In genomic region chr2:207233731-207234130, GRCh38 we compare ENCODE assay signal across 2 cellular contexts.
TF ChIP-seq lines count a peak whose summit lies in the region.

No MANE protein-coding gene starts in this region.

TF ChIP-seq in IMR-90, 13 proteins besides CTCF, POLR2A, EP300 and RAD21 (continued from another document):
- no peak for TF ChIP-seq RFX5 (IDR thresholded peaks at IDR 0.05; ENCODE audit: low read depth, low read length)
- TF ChIP-seq SMC3 (IDR thresholded peaks at IDR 0.05; ENCODE audit: low read depth, low read length) = no peak
- no peak for TF ChIP-seq RCOR1 (IDR thresholded peaks at IDR 0.05; ENCODE audit: insufficient replicate concordance, low read length)
- TF ChIP-seq MAFK (IDR thresholded peaks at IDR 0.05; ENCODE audit: low read depth, low read length) = no peak
- TF ChIP-seq BHLHE40 (IDR thresholded peaks at IDR 0.05; ENCODE audit: low read depth, low read length) = no peak
- TF ChIP-seq USF2 (IDR thresholded peaks at IDR 0.05; ENCODE audit: low read depth, low read length) = no peak
- TF ChIP-seq ELK1 (IDR thresholded peaks at IDR 0.05; ENCODE audit: borderline replicate concordance, low read depth, low read length) = no peak
- TF ChIP-seq NFE2L2 (IDR thresholded peaks at IDR 0.05; ENCODE audit: low read depth, low read length) = no peak
- TF ChIP-seq CEBPB (IDR thresholded peaks at IDR 0.05; ENCODE audit: low read depth, low read length) = no peak
- TF ChIP-seq MXI1 (IDR thresholded peaks at IDR 0.05; ENCODE audit: borderline replicate concordance, low read depth, low read length) = no peak

TF ChIP-seq in K562, 482 proteins besides CTCF, POLR2A, EP300 and RAD21 (continued from another document and continues in another):
- TF ChIP-seq GATA2 (CRISPR knock-in tag; IDR thresholded peaks at IDR 0.05) (0 out of 2 replicates have a peak, but pooled peaks have one; percentile 28), ZNF75A (CRISPR knock-in tag; IDR thresholded peaks at IDR 0.05) (no peak), BRF1 (IDR thresholded peaks at IDR 0.05; ENCODE audit: borderline replicate concordance, extremely low read depth, insufficient read length) (no peak), CHAMP1 (IDR thresholded peaks at IDR 0.05) (no peak), SMAD4 (CRISPR knock-in tag; conservative IDR thresholded peaks at IDR 0.05) (0 out of 2 replicates have a peak, but pooled peaks have one; percentile 15), PHB2 (IDR thresholded peaks at IDR 0.05; ENCODE audit: low read depth) (no peak), SAFB2 (IDR thresholded peaks at IDR 0.05; ENCODE audit: borderline replicate concordance, low read depth, low read length, severe bottlenecking) (no peak), REST (CRISPR knock-in tag; IDR thresholded peaks at IDR 0.05; ENCODE audit: low read depth) (no peak), FOXK2 (conservative IDR thresholded peaks at IDR 0.05 in 1 of 2, IDR thresholded peaks at IDR 0.05 in 1 of 2; ENCODE audit: low read depth in 2 of 2) (0 out of 4 replicates have a peak, but pooled peaks of 1 of the 2 experiments have one; percentile 26), EHMT2 (IDR thresholded peaks at IDR 0.05) (0 out of 2 replicates have a peak, but pooled peaks have one; percentile 20), SMARCA4 (IDR thresholded peaks at IDR 0.05) (peak; percentile 27; the same call in 1 of the 2 replicates), BRD9 (IDR thresholded peaks at IDR 0.05; ENCODE audit: low read depth, partially characterized antibody) (peak; percentile 85), GTF2E2 (tag; IDR thresholded peaks at IDR 0.05) (no peak), HOMEZ (CRISPR knock-in tag; IDR thresholded peaks at IDR 0.05) (no peak), CBFA2T2 (conservative IDR thresholded peaks at IDR 0.05) (0 out of 2 replicates have a peak, but pooled peaks have one; percentile 21), MNT (conservative IDR thresholded peaks at IDR 0.05) (peak in 1 of 2 experiments; percentile 24; a peak in 1 of 4 replicates), ARID1B (IDR thresholded peaks at IDR 0.05) (peak; percentile 53), TSHZ1 (CRISPR knock-in tag; IDR thresholded peaks at IDR 0.05) (no peak), C11orf30 (IDR thresholded peaks at IDR 0.05; ENCODE audit: low read depth) (peak; percentile 16; the same call in 1 of the 2 replicates), TAL1 (IDR thresholded peaks at IDR 0.05) (peak; percentile 18; the same call in 1 of the 2 replicates), GATAD2A (IDR thresholded peaks at IDR 0.05) (no peak), ZFP36 (IDR thresholded peaks at IDR 0.05; ENCODE audit: low read depth, low read length, partially characterized antibody) (peak; percentile 62), LCOR (CRISPR knock-in tag; IDR thresholded peaks at IDR 0.05) (no peak), SMC3 (conservative IDR thresholded peaks at IDR 0.05; ENCODE audit: insufficient read depth, low read depth, low read length) (no peak), ZEB2 (IDR thresholded peaks at IDR 0.05) (no peak), ZNF592 (IDR thresholded peaks at IDR 0.05) (0 out of 2 replicates have a peak, but pooled peaks have one; percentile 43), GTF2A2 (tag; IDR thresholded peaks at IDR 0.05) (no peak), DPF2 (IDR thresholded peaks at IDR 0.05) (peak; percentile 61; the same call in 1 of the 2 replicates), MTF1 (CRISPR knock-in tag; IDR thresholded peaks at IDR 0.05; ENCODE audit: borderline replicate concordance) (peak; percentile 56; the same call in 1 of the 2 replicates)
